In genomic region chr14:60381909-60382308, GRCh38 we compare ENCODE assay signal across 17 cellular contexts.
"Had no signal": no experiment of that assay in that cellular context is flagged by ENCODE, and none has a peak within 500 bp of the region (broad histone marks: within the 10 kb centered on the region; RNA-seq: fewer than 3 reads in every experiment).

No MANE protein-coding gene starts in this region.

- H3K36me3 Mint-ChIP-seq: naive thymus-derived CD4-positive, alpha-beta T cell; stimulated activated memory B cell treated with anti-CD40 and anti-IgM and Interleukin-4, amounts not matched to agents 10 μg/mL and 1 μg/mL and 100 μg/mL, for 72 hours had no signal

- DNase-seq: activated CD4-positive, alpha-beta T cell treated with anti-CD3 and anti-CD28 coated beads for 4 hours; activated CD8-positive, alpha-beta memory T cell treated with anti-CD3 and anti-CD28 coated beads, Interleukin-2, amount 50 U/mL, for 4 hours; activated CD8-positive, alpha-beta T cell treated with anti-CD3 and anti-CD28 coated beads for 36 hours; foreskin melanocyte; head of caudate nucleus; mammary epithelial cell; naive thymus-derived CD4-positive, alpha-beta T cell; nucleus accumbens; right cardiac atrium; tibial artery; WERI-Rb-1 had no signal

- FAIRE-seq: islet of Langerhans had no signal

- H3K27ac ChIP-seq: ascending aorta, cardiac muscle cell, tibial artery, WERI-Rb-1 had no signal

- ATAC-seq: activated CD8-positive, alpha-beta T cell treated with anti-CD3 and anti-CD28 coated beads for 36 hours; naive thymus-derived CD4-positive, alpha-beta T cell; right cardiac atrium; stimulated activated memory B cell treated with anti-CD40 and anti-IgM and Interleukin-4, amounts not matched to agents 10 μg/mL and 1 μg/mL and 100 μg/mL, for 72 hours had no signal

- H3K4me3 Mint-ChIP-seq: activated CD8-positive, alpha-beta T cell treated with anti-CD3 and anti-CD28 coated beads for 36 hours; naive thymus-derived CD4-positive, alpha-beta T cell; stimulated activated memory B cell treated with anti-CD40 and anti-IgM and Interleukin-4, amounts not matched to agents 10 μg/mL and 1 μg/mL and 100 μg/mL, for 72 hours had no signal

- H3K4me1 Mint-ChIP-seq: naive thymus-derived CD4-positive, alpha-beta T cell; stimulated activated memory B cell treated with anti-CD40 and anti-IgM and Interleukin-4, amounts not matched to agents 10 μg/mL and 1 μg/mL and 100 μg/mL, for 72 hours had no signal

- H3K4me2 ChIP-seq: smooth muscle cell had no signal

- H3K4me3 ChIP-seq: ascending aorta, cardiac muscle cell, smooth muscle cell, tibial artery had no signal

- H3K4me1 ChIP-seq: ascending aorta, tibial artery had no signal

- H3K9me3 Mint-ChIP-seq: activated CD8-positive, alpha-beta T cell treated with anti-CD3 and anti-CD28 coated beads for 36 hours; stimulated activated memory B cell treated with anti-CD40 and anti-IgM and Interleukin-4, amounts not matched to agents 10 μg/mL and 1 μg/mL and 100 μg/mL, for 72 hours had no signal

- H3K9me3 ChIP-seq: ascending aorta, tibial artery had no signal

- H3K27me3 ChIP-seq: ascending aorta, cardiac muscle cell, tibial artery had no signal

- H3K36me3 ChIP-seq: ascending aorta, cardiac muscle cell, tibial artery, WERI-Rb-1 had no signal

- H3K27ac Mint-ChIP-seq: activated CD8-positive, alpha-beta T cell treated with anti-CD3 and anti-CD28 coated beads for 36 hours; naive thymus-derived CD4-positive, alpha-beta T cell; progenitor cell of endocrine pancreas; stimulated activated memory B cell treated with anti-CD40 and anti-IgM and Interleukin-4, amounts not matched to agents 10 μg/mL and 1 μg/mL and 100 μg/mL, for 72 hours had no signal
